Comparison of ENCODE assay signal across 1 cellular context in the genomic region with DNA sequence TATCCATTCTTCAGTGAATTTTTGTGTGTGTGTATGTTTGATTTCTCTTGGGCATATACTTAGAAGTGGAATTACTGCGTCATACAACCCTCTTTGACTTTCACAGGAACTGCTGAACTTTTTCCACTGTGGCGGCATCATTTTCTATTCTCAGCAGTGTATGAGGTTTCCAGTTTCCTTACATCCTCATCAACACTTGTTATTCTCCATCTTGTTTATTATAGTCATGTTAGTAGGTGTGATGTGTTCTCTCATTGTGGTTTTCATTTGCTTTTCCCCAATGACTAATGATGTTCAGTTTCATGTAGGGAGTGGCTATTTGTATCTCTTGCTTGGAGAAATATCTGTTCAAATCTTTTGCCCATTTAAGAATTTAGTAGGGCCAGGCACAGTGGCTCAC.
TF ChIP-seq lines count a peak whose summit lies in the region.

No MANE protein-coding gene starts in this region.

TF ChIP-seq in IMR-90, 13 proteins besides CTCF, POLR2A, EP300 and RAD21:
- no peak for TF ChIP-seq MXI1 (IDR thresholded peaks at IDR 0.05; ENCODE audit: borderline replicate concordance, low read depth, low read length)
- TF ChIP-seq SMC3 (IDR thresholded peaks at IDR 0.05; ENCODE audit: low read depth, low read length), result no peak
- no peak for TF ChIP-seq ELK1 (IDR thresholded peaks at IDR 0.05; ENCODE audit: borderline replicate concordance, low read depth, low read length)
- no peak for TF ChIP-seq FOS (IDR thresholded peaks at IDR 0.05; ENCODE audit: low read depth, low read length)
- TF ChIP-seq MAZ (IDR thresholded peaks at IDR 0.05; ENCODE audit: borderline replicate concordance, low read depth, low read length), result no peak
- TF ChIP-seq CEBPB (IDR thresholded peaks at IDR 0.05; ENCODE audit: low read depth, low read length), result no peak
